23 cellular contexts compared by ENCODE assay signal in the genomic region with DNA sequence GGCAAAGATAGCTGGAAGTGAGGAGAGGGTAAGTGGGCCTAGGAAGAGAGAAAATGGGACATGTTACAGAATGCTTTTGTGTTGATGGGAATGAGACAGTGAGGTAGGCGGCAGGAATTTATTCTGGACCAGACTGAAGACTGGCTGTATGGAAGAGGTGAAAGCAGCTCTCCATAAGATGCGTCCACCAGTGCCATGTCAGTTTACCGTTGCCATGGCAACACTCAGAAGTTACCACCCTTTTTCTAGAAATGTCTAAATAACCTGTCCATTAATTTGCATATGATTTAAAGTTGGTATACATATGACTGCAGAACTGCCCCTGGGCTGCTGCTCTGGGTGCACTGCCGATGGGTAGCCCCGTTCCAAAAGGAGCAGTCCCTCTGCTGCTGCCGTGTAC.
"Had no signal": no experiment of that assay in that cellular context is flagged by ENCODE, and none has a peak within 500 bp of the region (broad histone marks: within the 10 kb centered on the region; RNA-seq: fewer than 3 reads in every experiment).

No MANE protein-coding gene starts in this region.

- FAIRE-seq: endothelial cell of umbilical vein, frontal cortex, kidney had no signal

- H2AFZ ChIP-seq: hepatocyte had no signal

- H3K27ac ChIP-seq: colonic mucosa, esophagus muscularis mucosa, foreskin keratinocyte, gastroesophageal sphincter, heart left ventricle, hepatocyte, left lung, lower lobe of right lung had no signal

- ATAC-seq: foreskin keratinocyte; gastroesophageal sphincter; left colon; left lung; left ventricle myocardium superior; lower lobe of right lung; mucosa of descending colon; naive thymus-derived CD8-positive, alpha-beta T cell had no signal

- H3K36me3 ChIP-seq: colonic mucosa had no signal

- H3K4me2 ChIP-seq: hepatocyte had no signal

- H3K9me3 ChIP-seq: colonic mucosa, esophagus muscularis mucosa, gastroesophageal sphincter, heart left ventricle, left lung, lower lobe of right lung, mucosa of descending colon had no signal

- H3K4me3 ChIP-seq: colonic mucosa, esophagus muscularis mucosa, gastroesophageal sphincter, heart left ventricle, hepatocyte, left lung, lower lobe of right lung, mucosa of descending colon had no signal

- H3K27me3 ChIP-seq: colonic mucosa, esophagus muscularis mucosa, foreskin keratinocyte, gastroesophageal sphincter, heart left ventricle, hepatocyte, left lung had no signal

- H3K4me1 ChIP-seq: colonic mucosa, esophagus muscularis mucosa, foreskin keratinocyte, gastroesophageal sphincter, left lung, lower lobe of right lung had no signal

- DNase-seq: colonic mucosa; cortex of kidney; effector memory CD4-positive, alpha-beta T cell; foreskin keratinocyte; heart left ventricle; hypothalamus; immature natural killer cell; islet precursor cell; kidney; kidney glomerular epithelial cell; left colon; left lung; left ventricle myocardium superior; lower lobe of right lung; mesenchymal stem cell; mucosa of descending colon; naive B cell; naive thymus-derived CD8-positive, alpha-beta T cell had no signal

- H3K79me2 ChIP-seq: hepatocyte had no signal
